8 cellular contexts compared by ENCODE assay signal in genomic region chr2:219073413-219074129, GRCh38. TPM values are rescaled to one million over a fixed set of nuclear protein-coding genes. Genes with fewer than 3 reads are reported as not detected.
DNase-seq lines count a peak whose midpoint lies in the region; ATAC-seq and TF ChIP-seq lines count a peak whose summit lies in the region.

No MANE protein-coding gene starts in this region.

- H3K27ac ChIP-seq in brain microvascular endothelial cell (no peak overlapping the region), liver (ENCODE audit: low read depth in 1 of 2, low read length in 2 of 2) (no peak overlapping the region)

- H3K4me1 ChIP-seq in liver (ENCODE audit: control insufficient read depth in 4 of 4, insufficient read depth in 4 of 4, low read length in 3 of 4): peaks cover 0 to 15% (median 11%) of the 10 kb centered on the region in 4 donors

- 55% methylated on average over 14 of the region's 14 CpGs for WGBS in liver

- H3K4me3 ChIP-seq in brain microvascular endothelial cell (ENCODE audit: low read depth, low read length) (no peak overlapping the region), liver (ENCODE audit: low read depth in 1 of 3, low read length in 3 of 3) (no peak overlapping the region)

- no peak overlapping the region for H3K9ac ChIP-seq in liver (ENCODE audit: low read depth in 1 of 2, low read length in 2 of 2)

- H3K36me3 ChIP-seq in brain microvascular endothelial cell (replicated peaks): peaks cover 3% of the 10 kb centered on the region
- H3K36me3 ChIP-seq in liver (ENCODE audit: control insufficient read depth in 4 of 4, insufficient read depth in 3 of 4, low read depth in 1 of 4, low read length in 3 of 4): peaks cover 3 to 24% (median 13%) of the 10 kb centered on the region in 4 donors

- in situ Hi-C loops in brain microvascular endothelial cell (cut with HindIII; ENCODE audit: low pct_ligation_motif_present, low sequenced_read_pairs): no loop called here

- H3K9me3 ChIP-seq in liver (ENCODE audit: control insufficient read depth in 4 of 4, low read length in 3 of 4): no peaks in the 10 kb centered on the region

- peak; percentile 81 to 85 for TF ChIP-seq RAD21 in liver (IDR thresholded peaks at IDR 0.05)

- DNase-seq in COLO829 (ENCODE audit: low spot score): peak; percentile 41
- peak; percentile 70 for DNase-seq in GM20000 (ENCODE audit: low spot score)
- DNase-seq in NCI-H524 (lab: John Stamatoyannopoulos, UW): peak; percentile 27 to 78
- peak; percentile 60 for DNase-seq in brain microvascular endothelial cell

- ATAC-seq in HG02588 (IDR thresholded peaks at IDR 0.05; ENCODE audit: unreplicated experiment) (no peak), GM21447 (IDR thresholded peaks at IDR 0.05; ENCODE audit: unreplicated experiment) (no peak), HG02798 (IDR thresholded peaks at IDR 0.05; ENCODE audit: poor library complexity, unreplicated experiment) (no peak)

- TF ChIP-seq CTCF in GM20000 (IDR thresholded peaks at IDR 0.05; ENCODE audit: extremely low read depth, missing control alignments) (peak; percentile 40), brain microvascular endothelial cell (IDR thresholded peaks at IDR 0.05; ENCODE audit: low read depth, low read length, missing control alignments) (peak; percentile 81), liver (IDR thresholded peaks at IDR 0.05; ENCODE audit: low read depth, low read length, missing input control) (peak; percentile 59)

- no peaks in the 10 kb centered on the region for H3K27me3 ChIP-seq in brain microvascular endothelial cell (replicated peaks)
- no peaks in the 10 kb centered on the region for H3K27me3 ChIP-seq in liver (ENCODE audit: control insufficient read depth in 4 of 4, insufficient read depth in 4 of 4, low read length in 3 of 4)

TF ChIP-seq in liver, 16 proteins besides CTCF, POLR2A, EP300 and RAD21:
- TF ChIP-seq HNF4A (conservative IDR thresholded peaks at IDR 0.05): peak in 1 of 2 donors; percentile 12
- no peak for TF ChIP-seq TAF1 (conservative IDR thresholded peaks at IDR 0.05)
- no peak for TF ChIP-seq REST (IDR thresholded peaks at IDR 0.05)
- TF ChIP-seq EGR1 (IDR thresholded peaks at IDR 0.05; ENCODE audit: low read depth in 2 of 2): no peak
- no peak for TF ChIP-seq ZBTB33 (IDR thresholded peaks at IDR 0.05)
- TF ChIP-seq YY1 (IDR thresholded peaks at IDR 0.05): no peak

RNA-seq across cellular contexts. Expression of gene IHH, which starts 12.8 kb away (rescaled TPM):
- total RNA-seq in liver: 1 to 10 TPM in 1 of 2 donors, under 1 TPM in 1; 0.75 to 2.4 TPM
- polyA plus RNA-seq in liver: under 1 TPM; 0.51 to 0.82 TPM

RNA-seq across cellular contexts. Expression of gene CFAP65, which starts 32.3 kb away (rescaled TPM):
- total RNA-seq in liver: not detected
- not detected for polyA plus RNA-seq in liver
